Comparison of ENCODE assay signal across 3 cellular contexts in the genomic region with DNA sequence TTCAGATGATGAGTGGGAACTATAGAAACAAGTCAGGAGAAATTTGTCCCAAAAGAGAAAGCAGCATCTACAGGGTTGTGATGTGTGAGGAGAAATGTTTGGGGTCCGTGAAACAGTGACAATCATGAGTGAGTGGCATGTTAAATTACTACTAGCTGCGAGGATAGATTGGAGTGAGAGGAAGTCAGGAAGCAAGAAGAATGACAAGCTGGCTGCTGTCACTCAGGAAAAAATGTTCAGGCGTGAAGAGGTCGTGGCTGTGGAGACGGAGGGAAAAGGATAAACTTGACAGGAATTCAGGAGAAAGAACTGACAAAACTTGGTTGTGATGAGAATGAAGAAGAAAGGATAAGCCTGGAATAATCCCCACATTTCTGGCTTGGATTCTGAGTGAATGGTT. TPM values are rescaled to one million over a fixed set of nuclear protein-coding genes. Genes with fewer than 3 reads are reported as not detected.
"Had no signal": no experiment of that assay in that cellular context is flagged by ENCODE, and none has a peak within 500 bp of the region (broad histone marks: within the 10 kb centered on the region; RNA-seq: fewer than 3 reads in every experiment).

No MANE protein-coding gene starts in this region.

- H3K4me3 ChIP-seq: GM12878 had no signal

- DNase-seq: GDM1, GF-D8 had no signal

RNA-seq across cellular contexts. Expression of gene ITPRID1, which starts 5.1 kb away (rescaled TPM):
- polyA plus RNA-seq: GM12878 had no signal
